ENCODE assay signal across 8 cellular contexts in the genomic region with DNA sequence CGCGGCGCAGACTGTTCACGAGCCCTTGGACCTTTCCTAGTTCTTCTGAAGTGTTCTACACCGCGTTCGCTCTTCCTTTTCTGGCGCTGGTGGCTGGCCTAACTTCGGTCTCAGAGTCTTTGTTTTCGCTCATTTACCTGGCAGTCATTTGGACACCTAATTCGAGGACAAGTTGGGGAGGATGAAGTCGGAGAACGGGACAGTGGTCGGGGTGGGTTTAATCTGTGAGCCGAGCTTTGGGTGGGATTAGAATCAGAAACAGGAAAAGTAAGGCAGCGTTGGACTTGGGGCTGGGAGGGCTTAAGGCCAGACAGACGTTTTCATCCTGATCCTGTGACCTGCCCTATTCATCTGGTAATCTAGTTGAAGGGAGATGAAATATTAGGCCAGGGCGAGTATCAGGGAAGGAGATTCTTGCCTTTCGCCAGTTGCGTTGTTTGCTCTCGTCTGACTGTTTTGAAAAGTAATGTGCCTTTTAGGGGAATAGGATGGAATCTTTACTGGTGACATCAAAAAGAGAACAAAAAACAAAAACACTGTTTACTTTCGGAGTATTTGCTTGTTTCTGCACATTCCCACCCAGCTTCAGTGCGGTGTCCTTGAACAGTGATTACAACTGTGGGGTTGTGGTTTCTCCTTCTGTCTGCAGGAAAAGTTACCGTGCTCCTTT. TPM values are rescaled to one million over a fixed set of nuclear protein-coding genes. Genes with fewer than 3 reads are reported as not detected.
A peak's percentile ranks its signal among the peaks of the same experiment; 100 is the strongest.
DNase-seq lines count a peak whose midpoint lies in the region; ATAC-seq and TF ChIP-seq lines count a peak whose summit lies in the region.

No MANE protein-coding gene starts in this region.

- no peaks in the 10 kb centered on the region for H3K9me3 Mint-ChIP-seq in activated CD4-positive, alpha-beta memory T cell treated with anti-CD3 and anti-CD28 coated beads for 36 hours

- H3K27ac ChIP-seq in HL-60 (replicated peaks) (peak overlapping the region; percentile 95), prostate gland (peak overlapping the region; percentile 97 to 98)

- no peaks in the 10 kb centered on the region for H3K9me3 ChIP-seq in prostate gland

- peak overlapping the region; percentile 92 for H3K4me3 Mint-ChIP-seq in activated CD4-positive, alpha-beta memory T cell treated with anti-CD3 and anti-CD28 coated beads for 36 hours

- no peaks in the 10 kb centered on the region for H3K36me3 ChIP-seq in prostate gland

- WGBS in prostate gland: 1% methylated on average over 24 of the region's 24 CpGs

- POLR2A ChIA-PET in activated CD4-positive, alpha-beta memory T cell treated with anti-CD3 and anti-CD28 coated beads for 36 hours (lab: Charles Lee): no interaction called here

- TF ChIP-seq CTCF in HL-60 (IDR thresholded peaks at IDR 0.05; ENCODE audit: insufficient read depth, low read length) (no peak), prostate gland (IDR thresholded peaks at IDR 0.05) (no peak)

- peaks cover 29% of the 10 kb centered on the region for H3K4me1 Mint-ChIP-seq in activated CD4-positive, alpha-beta memory T cell treated with anti-CD3 and anti-CD28 coated beads for 36 hours (ENCODE audit: low read depth)

- peaks cover 4% of the 10 kb centered on the region for H3K27me3 Mint-ChIP-seq in activated CD4-positive, alpha-beta memory T cell treated with anti-CD3 and anti-CD28 coated beads for 36 hours

- H3K27ac Mint-ChIP-seq in activated CD4-positive, alpha-beta memory T cell treated with anti-CD3 and anti-CD28 coated beads for 36 hours: peak overlapping the region; percentile 81

- ATAC-seq in HG02588 (IDR thresholded peaks at IDR 0.05; ENCODE audit: unreplicated experiment): no peak
- ATAC-seq in HG02970 (IDR thresholded peaks at IDR 0.05; ENCODE audit: low FRiP score, unreplicated experiment): no peak

- no peaks in the 10 kb centered on the region for H3K36me3 Mint-ChIP-seq in activated CD4-positive, alpha-beta memory T cell treated with anti-CD3 and anti-CD28 coated beads for 36 hours

- H3K27me3 ChIP-seq in HL-60 (ENCODE audit: insufficient read depth, poor library complexity, severe bottlenecking) (no peaks in the 10 kb centered on the region), prostate gland (replicated peaks; ENCODE audit: insufficient read depth) (no peaks in the 10 kb centered on the region)

- DNase-seq in DMS53 (lab: John Stamatoyannopoulos, UW) (peak; percentile 48), HL-60 (ENCODE audit: low read depth in 1 of 2, low spot score in 1 of 2) (no peak), globus pallidus (ENCODE audit: low spot score) (peak; percentile 63), prostate gland (ENCODE audit: low spot score) (peak; percentile 14), AG08395 (ENCODE audit: low spot score) (no peak)
- peak; percentile 8 for DNase-seq in activated CD4-positive, alpha-beta memory T cell treated with anti-CD3 and anti-CD28 coated beads for 36 hours

- H3K4me3 ChIP-seq in HL-60 (replicated peaks; ENCODE audit: insufficient read depth, low read length) (peak overlapping the region; percentile 98), prostate gland (peak overlapping the region; percentile 74 to 78)

- CTCF ChIA-PET in activated CD4-positive, alpha-beta memory T cell treated with anti-CD3 and anti-CD28 coated beads for 36 hours (lab: Charles Lee): interaction anchor here (2.2 to 4.0 kb wide), 2 partner anchors 10 to 199 kb away, joined by 7 to 24 read pairs; no protein-coding TSS in a partner anchor

- no peak for TF ChIP-seq POLR2A in prostate gland (IDR thresholded peaks at IDR 0.05)

- no peaks in the 10 kb centered on the region for H3K4me1 ChIP-seq in prostate gland (replicated peaks)

- intact Hi-C loops in activated CD4-positive, alpha-beta memory T cell treated with anti-CD3 and anti-CD28 coated beads for 36 hours (cut with micrococcal nuclease): loop anchor here (1.0 to 10.0 kb wide), 5 partner anchors 321 to 1379 kb away; partner anchors contain the start of genes PLS1 and U2SURP
- intact Hi-C loops in prostate gland (cut with DNase I): loop anchor here (10.0 kb wide), 1 partner anchor 801 kb away; no protein-coding TSS in a partner anchor

RNA-seq across cellular contexts. Expression of gene DIPK2A, which starts 1.9 kb away (rescaled TPM):
- 1 to 10 TPM; 8.9 to 9.8 TPM for total RNA-seq in activated CD4-positive, alpha-beta memory T cell treated with anti-CD3 and anti-CD28 coated beads for 36 hours
- total RNA-seq in prostate gland: 10 to 100 TPM; 19.3 to 58.8 TPM

Comparison
In these comparisons a context has a peak if more than half of its experiments do, and no peak if none do; other contexts are left out.
1. DNase-seq: peak in DMS53 (single experiment), activated CD4-positive, alpha-beta memory T cell treated with anti-CD3 and anti-CD28 coated beads for 36 hours (single experiment), globus pallidus (single experiment) and prostate gland (single experiment); none in HL-60 (0 of 2) and AG08395 (single experiment).